Comparison of ENCODE assay signal across 8 cellular contexts in the genomic region with DNA sequence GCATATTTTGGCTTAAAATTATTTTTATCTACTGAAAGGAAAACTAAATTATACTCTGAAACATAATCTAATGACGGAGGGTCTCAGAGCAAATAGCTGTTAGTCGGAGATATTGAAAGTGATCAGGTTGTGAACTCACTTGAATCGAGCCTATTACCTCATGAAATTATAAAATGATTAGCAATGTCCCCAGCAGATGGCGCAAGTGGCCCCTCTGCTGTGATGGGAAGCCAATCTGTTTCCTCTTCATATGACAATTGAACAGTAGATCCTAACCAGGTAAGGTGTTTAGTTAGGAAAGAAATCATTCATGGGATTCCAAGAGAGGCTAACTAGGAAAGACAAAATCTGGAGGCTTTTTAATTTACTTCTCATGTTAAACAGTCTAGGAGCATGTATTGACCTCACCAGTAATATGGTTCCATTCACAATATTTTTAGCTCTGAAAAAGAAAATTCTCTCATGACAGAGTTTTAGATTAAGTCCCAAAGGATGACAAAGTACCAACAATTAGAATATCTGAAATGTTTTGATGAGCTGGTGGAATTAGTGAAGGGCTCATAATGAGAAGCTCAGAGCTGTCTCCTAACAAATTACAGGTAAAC. TPM values are rescaled to one million over a fixed set of nuclear protein-coding genes. Genes with fewer than 3 reads are reported as not detected.
DNase-seq lines count a peak whose midpoint lies in the region; ATAC-seq and TF ChIP-seq lines count a peak whose summit lies in the region.

No MANE protein-coding gene starts in this region.

- peak; percentile 88 for TF ChIP-seq CTCF in left ventricle myocardium inferior (IDR thresholded peaks at IDR 0.05; ENCODE audit: borderline replicate concordance)

- H3K36me3 Mint-ChIP-seq in T-helper 2 cell treated with Interferon-gamma antibody and Interleukin-4, amounts not matched to agents 5 μg/mL and 100 μg/mL, for 36 hours (ENCODE audit: low read depth) = no peaks in the 10 kb centered on the region

- H3K9me3 Mint-ChIP-seq in T-helper 2 cell treated with Interferon-gamma antibody and Interleukin-4, amounts not matched to agents 5 μg/mL and 100 μg/mL, for 36 hours = no peaks in the 10 kb centered on the region

- no peak overlapping the region for H3K27ac Mint-ChIP-seq in T-helper 2 cell treated with Interferon-gamma antibody and Interleukin-4, amounts not matched to agents 5 μg/mL and 100 μg/mL, for 36 hours

- H3K4me3 Mint-ChIP-seq in T-helper 2 cell treated with Interferon-gamma antibody and Interleukin-4, amounts not matched to agents 5 μg/mL and 100 μg/mL, for 36 hours = no peak overlapping the region

- intact Hi-C loops in left ventricle myocardium inferior (cut with micrococcal nuclease) = loop anchor here (5.0 kb wide), 2 partner anchors 59 to 99 kb away; no protein-coding TSS in a partner anchor
- intact Hi-C loops in sciatic nerve (cut with DNase I) = loop anchor here (2.0 to 5.0 kb wide), 2 partner anchors 59 to 101 kb away; no protein-coding TSS in a partner anchor

- peaks cover 4% of the 10 kb centered on the region for H3K4me1 Mint-ChIP-seq in T-helper 2 cell treated with Interferon-gamma antibody and Interleukin-4, amounts not matched to agents 5 μg/mL and 100 μg/mL, for 36 hours (ENCODE audit: low read depth)

- peak; percentile 62 for DNase-seq in NCI-H1694 (lab: John Stamatoyannopoulos, UW)
- peak; percentile 55 for DNase-seq in T-helper 2 cell treated with Interferon-gamma antibody and Interleukin-4, amounts not matched to agents 5 μg/mL and 100 μg/mL, for 36 hours (ENCODE audit: low spot score)
- DNase-seq in amniotic stem cell (lab: John Stamatoyannopoulos, UW) = peak; percentile 49
- DNase-seq in left ventricle myocardium inferior = peak; percentile 68
- DNase-seq in sciatic nerve (ENCODE audit: low spot score) = peak; percentile 88

- H3K36me3 ChIP-seq in ACC112 (ENCODE audit: insufficient read depth, low read length) (no peaks in the 10 kb centered on the region), left ventricle myocardium inferior (no peaks in the 10 kb centered on the region)

- H3K4me3 ChIP-seq in ACC112 (ENCODE audit: low read depth, low read length) = peak overlapping the region; percentile 44; the same call in 1 of the 2 replicates
- no peak overlapping the region for H3K4me3 ChIP-seq in left ventricle myocardium inferior

- no peaks in the 10 kb centered on the region for H3K27me3 Mint-ChIP-seq in T-helper 2 cell treated with Interferon-gamma antibody and Interleukin-4, amounts not matched to agents 5 μg/mL and 100 μg/mL, for 36 hours (ENCODE audit: low read depth)

- no peak overlapping the region for H3K27ac ChIP-seq in ACC112 (ENCODE audit: low read depth, low read length)
- no peak overlapping the region for H3K27ac ChIP-seq in left ventricle myocardium inferior (replicated peaks)

- H3K27me3 ChIP-seq in ACC112 (ENCODE audit: insufficient read depth, low read length) = no peaks in the 10 kb centered on the region
- no peaks in the 10 kb centered on the region for H3K27me3 ChIP-seq in left ventricle myocardium inferior (ENCODE audit: low read depth)

- H2AFZ ChIP-seq in ACC112 (ENCODE audit: low read length, unreplicated experiment) = peak overlapping the region; percentile 57

- no peaks in the 10 kb centered on the region for H3K79me2 ChIP-seq in ACC112 (ENCODE audit: control insufficient read depth, insufficient read depth, low read length, unreplicated experiment)

- no peaks in the 10 kb centered on the region for H3K4me1 ChIP-seq in ACC112 (ENCODE audit: control insufficient read depth, insufficient read depth, low read length, unreplicated experiment)
- H3K4me1 ChIP-seq in left ventricle myocardium inferior = no peaks in the 10 kb centered on the region

- ATAC-seq in GM19035 (IDR thresholded peaks at IDR 0.05; ENCODE audit: unreplicated experiment) = peak; percentile 63
- peak; percentile 79 for ATAC-seq in sciatic nerve
- ATAC-seq in GM21526 (IDR thresholded peaks at IDR 0.05; ENCODE audit: low FRiP score, unreplicated experiment) = no peak

- no peaks in the 10 kb centered on the region for H3K9me3 ChIP-seq in left ventricle myocardium inferior (replicated peaks)

RNA-seq across cellular contexts. Expression of a gene that starts 29.9 kb away (rescaled TPM):
- total RNA-seq in left ventricle myocardium inferior = 35.2 TPM
- total RNA-seq in sciatic nerve = 41.6 TPM

RNA-seq across cellular contexts. Expression of a gene that starts 43.3 kb away (rescaled TPM):
- total RNA-seq in left ventricle myocardium inferior = 51.5 TPM
- total RNA-seq in sciatic nerve = 15.8 TPM
